ENCODE assay signal across 8 cellular contexts in the genomic region with DNA sequence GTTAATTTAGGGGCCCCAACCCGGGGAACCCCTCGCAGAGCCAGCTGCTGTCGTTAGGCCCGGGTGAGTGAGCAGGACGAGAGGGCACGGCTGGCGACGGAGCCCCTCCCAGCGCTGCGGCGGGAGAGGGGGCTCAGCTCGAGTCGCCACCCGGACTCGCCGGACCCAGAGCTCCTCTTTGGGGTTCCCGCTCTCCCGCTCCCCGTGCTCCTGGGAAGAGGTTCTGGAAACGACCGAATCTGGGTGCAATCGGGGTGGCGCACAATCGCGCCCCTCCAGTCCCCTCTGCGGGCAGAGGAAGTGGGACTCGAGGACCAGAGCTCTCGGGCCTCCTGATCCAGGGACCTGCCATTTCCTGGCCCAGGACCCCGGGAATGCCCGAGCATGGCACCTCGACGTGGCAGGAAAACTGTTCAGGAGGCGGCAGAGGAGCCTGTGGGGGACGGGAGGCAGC. TPM values are rescaled to one million over a fixed set of nuclear protein-coding genes. Genes with fewer than 3 reads are reported as not detected.
DNase-seq lines count a peak whose midpoint lies in the region; ATAC-seq lines count a peak whose summit lies in the region.

No MANE protein-coding gene starts in this region.

- no peaks in the 10 kb centered on the region for H3K27me3 Mint-ChIP-seq in activated CD4-positive, alpha-beta T cell treated with anti-CD3 and anti-CD28 coated beads for 36 hours
- no peaks in the 10 kb centered on the region for H3K27me3 Mint-ChIP-seq in activated T-helper 1 cell treated with anti-CD3 and anti-CD28 coated beads, Interleukin-12 subunit alpha, Interleukin-12 subunit beta, Interleukin-2, Interleukin-4 antibody, amounts not matched to agents 30 ng/mL and 10 ng/mL and 1 ng/mL, durations not matched to agents 14 hours and 24 hours and 36 hours (ENCODE audit: insufficient read depth)

- H3K4me3 ChIP-seq in iPS-20b (ENCODE audit: low read length) (peak overlapping the region; percentile 64; the same call in 1 of the 2 replicates), stomach smooth muscle (ENCODE audit: low read length in 2 of 2) (peak overlapping the region; percentile 31 to 68)

- no peak for ATAC-seq in activated CD4-positive, alpha-beta T cell treated with anti-CD3 and anti-CD28 coated beads for 36 hours

- H3K27me3 ChIP-seq in iPS-20b (ENCODE audit: insufficient read depth, low read length) (peaks cover 15% of the 10 kb centered on the region; the same call in 1 of the 2 replicates), stomach smooth muscle (ENCODE audit: control insufficient read depth in 1 of 2, insufficient read depth in 2 of 2, low read length in 2 of 2) (peaks cover 0 to 3% of the 10 kb centered on the region in 2 donors)

- no peak overlapping the region for H3K27ac ChIP-seq in iPS-20b (ENCODE audit: low read length)
- no peak overlapping the region for H3K27ac ChIP-seq in stomach smooth muscle (ENCODE audit: low read length)

- H3K9me3 Mint-ChIP-seq in activated CD4-positive, alpha-beta T cell treated with anti-CD3 and anti-CD28 coated beads for 36 hours (ENCODE audit: low read depth) = no peaks in the 10 kb centered on the region
- no peaks in the 10 kb centered on the region for H3K9me3 Mint-ChIP-seq in activated T-helper 1 cell treated with anti-CD3 and anti-CD28 coated beads, Interleukin-12 subunit alpha, Interleukin-12 subunit beta, Interleukin-2, Interleukin-4 antibody, amounts not matched to agents 30 ng/mL and 10 ng/mL and 1 ng/mL, durations not matched to agents 14 hours and 24 hours and 36 hours

- no peaks in the 10 kb centered on the region for H3K4me1 ChIP-seq in iPS-20b (ENCODE audit: insufficient read depth, low read length)
- no peaks in the 10 kb centered on the region for H3K4me1 ChIP-seq in stomach smooth muscle (ENCODE audit: control insufficient read depth, insufficient read depth, low read length)

- no peaks in the 10 kb centered on the region for H3K36me3 Mint-ChIP-seq in activated CD4-positive, alpha-beta T cell treated with anti-CD3 and anti-CD28 coated beads for 36 hours (ENCODE audit: low read depth)
- no peaks in the 10 kb centered on the region for H3K36me3 Mint-ChIP-seq in activated T-helper 1 cell treated with anti-CD3 and anti-CD28 coated beads, Interleukin-12 subunit alpha, Interleukin-12 subunit beta, Interleukin-2, Interleukin-4 antibody, amounts not matched to agents 30 ng/mL and 10 ng/mL and 1 ng/mL, durations not matched to agents 14 hours and 24 hours and 36 hours (ENCODE audit: low read depth)

- no peaks in the 10 kb centered on the region for H3K9me3 ChIP-seq in iPS-20b (ENCODE audit: insufficient read depth, low read depth, low read length)
- H3K9me3 ChIP-seq in stomach smooth muscle (ENCODE audit: control insufficient read depth in 2 of 2, low read length in 2 of 2) = peaks cover 0 to 4% of the 10 kb centered on the region in 2 donors

- H3K9ac ChIP-seq in iPS-20b (ENCODE audit: low read depth, low read length) = peak overlapping the region; percentile 69
- H3K9ac ChIP-seq in stomach smooth muscle (ENCODE audit: low read length in 2 of 2) = peak overlapping the region; percentile 36 to 48

- peak overlapping the region; percentile 60 for H3K4me3 Mint-ChIP-seq in activated CD4-positive, alpha-beta T cell treated with anti-CD3 and anti-CD28 coated beads for 36 hours
- peak overlapping the region; percentile 15 for H3K4me3 Mint-ChIP-seq in activated T-helper 1 cell treated with anti-CD3 and anti-CD28 coated beads, Interleukin-12 subunit alpha, Interleukin-12 subunit beta, Interleukin-2, Interleukin-4 antibody, amounts not matched to agents 30 ng/mL and 10 ng/mL and 1 ng/mL, durations not matched to agents 14 hours and 24 hours and 36 hours

- H3K27ac Mint-ChIP-seq in activated CD4-positive, alpha-beta T cell treated with anti-CD3 and anti-CD28 coated beads for 36 hours = no peak overlapping the region
- no peak overlapping the region for H3K27ac Mint-ChIP-seq in activated T-helper 1 cell treated with anti-CD3 and anti-CD28 coated beads, Interleukin-12 subunit alpha, Interleukin-12 subunit beta, Interleukin-2, Interleukin-4 antibody, amounts not matched to agents 30 ng/mL and 10 ng/mL and 1 ng/mL, durations not matched to agents 14 hours and 24 hours and 36 hours

- intact Hi-C loops in activated CD4-positive, alpha-beta T cell treated with anti-CD3 and anti-CD28 coated beads for 36 hours (cut with DNase I, micrococcal nuclease) = loop anchor here (1.0 to 10.0 kb wide), 8 partner anchors 27 to 332 kb away; partner anchors contain the start of genes UBA1 (in 1 of the 2) and ZNF41 (in 1 of the 2)
- intact Hi-C loops in activated T-helper 1 cell treated with anti-CD3 and anti-CD28 coated beads, Interleukin-12 subunit alpha, Interleukin-12 subunit beta, Interleukin-2, Interleukin-4 antibody, amounts not matched to agents 30 ng/mL and 10 ng/mL and 1 ng/mL, durations not matched to agents 14 hours and 24 hours and 36 hours (cut with micrococcal nuclease) = loop anchor here (1.0 to 5.0 kb wide), 7 partner anchors 33 to 378 kb away; partner anchors contain the start of genes RBM10, UBA1 and ZNF41

- DNase-seq in activated CD4-positive, alpha-beta T cell treated with anti-CD3 and anti-CD28 coated beads for 36 hours = no peak
- DNase-seq in activated CD4-positive, alpha-beta T cell treated with anti-CD3 and anti-CD28 coated beads for 1 hour = no peak
- no peak for DNase-seq in activated T-helper 1 cell treated with anti-CD3 and anti-CD28 coated beads, Interleukin-12 subunit alpha, Interleukin-12 subunit beta, Interleukin-2, Interleukin-4 antibody, amounts not matched to agents 30 ng/mL and 10 ng/mL and 1 ng/mL, durations not matched to agents 14 hours and 24 hours and 36 hours (ENCODE audit: low spot score)
- DNase-seq in NCI-H2196 treated with DMSO at 0.1 percent for 48 hours (lab: John Stamatoyannopoulos, UW; ENCODE audit: unreplicated experiment) = no peak
- no peak for DNase-seq in NCI-H2107 (lab: John Stamatoyannopoulos, UW)
- DNase-seq in NCI-H2081 treated with DMSO at 0.1 percent for 48 hours (lab: John Stamatoyannopoulos, UW) = no peak

- CTCF ChIA-PET in activated CD4-positive, alpha-beta T cell treated with anti-CD3 and anti-CD28 coated beads for 36 hours (lab: Charles Lee) = interaction anchor here (0.6 to 3.5 kb wide), 16 partner anchors 8 to 822 kb away, joined by 3 to 18 read pairs (median 4); no protein-coding TSS in a partner anchor

- POLR2A ChIA-PET in activated CD4-positive, alpha-beta T cell treated with anti-CD3 and anti-CD28 coated beads for 36 hours (lab: Charles Lee) = no interaction called here

- H3K4me1 Mint-ChIP-seq in activated CD4-positive, alpha-beta T cell treated with anti-CD3 and anti-CD28 coated beads for 36 hours = no peaks in the 10 kb centered on the region
- no peaks in the 10 kb centered on the region for H3K4me1 Mint-ChIP-seq in activated T-helper 1 cell treated with anti-CD3 and anti-CD28 coated beads, Interleukin-12 subunit alpha, Interleukin-12 subunit beta, Interleukin-2, Interleukin-4 antibody, amounts not matched to agents 30 ng/mL and 10 ng/mL and 1 ng/mL, durations not matched to agents 14 hours and 24 hours and 36 hours (ENCODE audit: low read depth)

- no peaks in the 10 kb centered on the region for H3K36me3 ChIP-seq in iPS-20b (ENCODE audit: insufficient read depth, low read depth, low read length)
- H3K36me3 ChIP-seq in stomach smooth muscle (ENCODE audit: control insufficient read depth in 2 of 2, insufficient read depth in 2 of 2, low read length in 2 of 2) = no peaks in the 10 kb centered on the region

RNA-seq across cellular contexts. Expression of gene ARAF, which starts 37.3 kb away (rescaled TPM):
- 10 to 100 TPM; 58.8 to 59.2 TPM for total RNA-seq in activated CD4-positive, alpha-beta T cell treated with anti-CD3 and anti-CD28 coated beads for 36 hours
- 75.9 and 84.4 TPM in 2 replicates for total RNA-seq in activated T-helper 1 cell treated with anti-CD3 and anti-CD28 coated beads, Interleukin-12 subunit alpha, Interleukin-12 subunit beta, Interleukin-2, Interleukin-4 antibody, amounts not matched to agents 30 ng/mL and 10 ng/mL and 1 ng/mL, durations not matched to agents 14 hours and 24 hours and 36 hours

RNA-seq across cellular contexts. Expression of gene ZNF41, which starts 40.7 kb away (rescaled TPM):
- 10 to 100 TPM in 1 of 2 experiments, 1 to 10 TPM in 1; 9.3 to 10.9 TPM for total RNA-seq in activated CD4-positive, alpha-beta T cell treated with anti-CD3 and anti-CD28 coated beads for 36 hours
- 10.7 and 10.9 TPM in 2 replicates for total RNA-seq in activated T-helper 1 cell treated with anti-CD3 and anti-CD28 coated beads, Interleukin-12 subunit alpha, Interleukin-12 subunit beta, Interleukin-2, Interleukin-4 antibody, amounts not matched to agents 30 ng/mL and 10 ng/mL and 1 ng/mL, durations not matched to agents 14 hours and 24 hours and 36 hours

RNA-seq across cellular contexts. Expression of gene TIMP1, which starts 58.5 kb away (rescaled TPM):
- total RNA-seq in activated CD4-positive, alpha-beta T cell treated with anti-CD3 and anti-CD28 coated beads for 36 hours = 10 to 100 TPM; 40.3 to 48.4 TPM
- total RNA-seq in activated T-helper 1 cell treated with anti-CD3 and anti-CD28 coated beads, Interleukin-12 subunit alpha, Interleukin-12 subunit beta, Interleukin-2, Interleukin-4 antibody, amounts not matched to agents 30 ng/mL and 10 ng/mL and 1 ng/mL, durations not matched to agents 14 hours and 24 hours and 36 hours = 61.7 and 70.1 TPM in 2 replicates
